ENCODE assay signal across 8 cellular contexts in the genomic region with DNA sequence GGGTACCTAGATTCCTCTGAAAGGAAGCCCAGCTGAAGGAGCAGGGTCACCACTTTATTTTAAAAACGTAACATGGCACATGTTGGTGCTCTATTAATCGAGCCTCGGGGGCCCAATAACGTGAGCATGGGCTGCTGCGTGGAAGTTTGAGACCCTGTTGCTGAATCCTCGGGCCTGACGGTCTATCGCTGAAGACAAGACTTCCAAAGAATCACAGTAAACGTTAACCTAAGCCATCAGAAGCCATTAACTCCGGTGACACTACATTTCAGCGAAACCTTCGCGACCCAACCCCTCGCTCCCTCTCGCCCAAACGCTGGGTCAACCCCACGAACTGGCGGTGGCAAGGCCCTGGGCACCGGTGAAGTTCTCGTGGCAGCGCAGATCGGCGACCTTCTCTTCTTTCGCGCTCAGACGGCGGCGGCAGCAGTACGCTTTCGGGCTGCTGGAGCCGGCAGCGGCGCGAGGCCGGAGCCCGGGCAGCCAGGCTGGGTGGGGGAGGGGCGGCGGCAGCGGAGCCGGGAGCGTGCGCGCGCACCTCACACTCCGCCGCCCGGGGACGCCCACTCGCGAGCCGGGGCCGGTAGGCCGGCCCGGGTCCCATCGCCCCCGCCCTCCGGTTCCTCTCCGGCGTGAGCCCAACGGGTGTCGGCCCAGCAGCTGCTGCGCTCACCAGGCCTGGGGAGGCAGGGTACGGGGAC. TPM values are rescaled to one million over a fixed set of nuclear protein-coding genes. Genes with fewer than 3 reads are reported as not detected.
DNase-seq lines count a peak whose midpoint lies in the region; ATAC-seq and TF ChIP-seq lines count a peak whose summit lies in the region.

No MANE protein-coding gene starts in this region.

- no peak for TF ChIP-seq EP300 in Ishikawa (IDR thresholded peaks at IDR 0.05; ENCODE audit: borderline replicate concordance)
- TF ChIP-seq EP300 in SK-N-SH (IDR thresholded peaks at IDR 0.05; ENCODE audit: borderline replicate concordance in 1 of 2, low read depth in 1 of 2, low read length in 1 of 2) = 0 out of 4 replicates have a peak, but pooled peaks of 1 of the 2 experiments have one; percentile 5
- TF ChIP-seq EP300 in ovary (IDR thresholded peaks at IDR 0.05) = no peak

- peaks cover 35% of the 10 kb centered on the region for H4K20me1 ChIP-seq in SK-N-SH (ENCODE audit: insufficient read depth)

- TF ChIP-seq POLR2A in ovary (IDR thresholded peaks at IDR 0.05) = no peak

- no peak; the same call in 1 of the 2 replicates for TF ChIP-seq RAD21 in Ishikawa (IDR thresholded peaks at IDR 0.05; ENCODE audit: low read depth)
- peak; percentile 18; the same call in 1 of the 2 replicates for TF ChIP-seq RAD21 in SK-N-SH (IDR thresholded peaks at IDR 0.05; ENCODE audit: low read length)

- H3K4me3 ChIP-seq in SK-N-SH (ENCODE audit: low read depth in 2 of 2, low read length in 1 of 2) (peak overlapping the region; percentile 70 to 90), ovary (peak overlapping the region; percentile 65), thoracic aorta (peak overlapping the region; percentile 89)

- H3K9ac ChIP-seq in SK-N-SH = peak overlapping the region; percentile 79

- H3K9me3 ChIP-seq in SK-N-SH (no peaks in the 10 kb centered on the region), ovary (no peaks in the 10 kb centered on the region), thoracic aorta (no peaks in the 10 kb centered on the region)

- H3K79me2 ChIP-seq in SK-N-SH (ENCODE audit: insufficient read depth) = peaks cover 41% of the 10 kb centered on the region

- no peaks in the 10 kb centered on the region for H3K36me3 Mint-ChIP-seq in activated naive CD8-positive, alpha-beta T cell

- peak overlapping the region; percentile 94 for H3K4me3 Mint-ChIP-seq in activated naive CD8-positive, alpha-beta T cell

- H3K27ac Mint-ChIP-seq in activated naive CD8-positive, alpha-beta T cell = peak overlapping the region; percentile 96

- H2AFZ ChIP-seq in SK-N-SH (ENCODE audit: low read depth) = peak overlapping the region; percentile 88

- DNase-seq in EH (ENCODE audit: low read depth) = peak; percentile 84
- peak; percentile 98 for DNase-seq in SK-N-SH
- DNase-seq in head of caudate nucleus = peak; percentile 40 to 93 (median 84)
- DNase-seq in ovary = peak; percentile 86 to 94 (median 91)
- DNase-seq in thoracic aorta (ENCODE audit: low spot score) = peak; percentile 23

- no peaks in the 10 kb centered on the region for H3K27me3 Mint-ChIP-seq in activated naive CD8-positive, alpha-beta T cell

- POLR2A ChIA-PET in SK-N-SH (lab: Yijun Ruan, JAX) = no interaction called here

- no peaks in the 10 kb centered on the region for H3K9me3 Mint-ChIP-seq in activated naive CD8-positive, alpha-beta T cell (ENCODE audit: low read depth)

- CTCF ChIA-PET in SK-N-SH (lab: Yijun Ruan, JAX) = interaction anchor here (0.6 to 1.3 kb wide), 4 partner anchors 21 to 238 kb away, joined by 3 to 6 read pairs (median 3); no protein-coding TSS in a partner anchor

- H3K9me2 ChIP-seq in SK-N-SH = no peaks in the 10 kb centered on the region

- intact Hi-C loops in head of caudate nucleus (cut with DNase I) (loop anchor here (10.0 kb wide), 2 partner anchors 238 to 242 kb away; partner anchors contain the start of genes TENT5C and TRIM45), ovary (cut with DNase I) (loop anchor here in 2 of 4 donors (10.0 kb wide), 2 partner anchors 388 to 992 kb away; partner anchors contain the start of gene ATP1A1 (in 1 of the 2))

- H3K27me3 ChIP-seq in SK-N-SH (ENCODE audit: insufficient read depth) = no peaks in the 10 kb centered on the region
- no peaks in the 10 kb centered on the region for H3K27me3 ChIP-seq in ovary
- no peaks in the 10 kb centered on the region for H3K27me3 ChIP-seq in thoracic aorta (replicated peaks; ENCODE audit: insufficient read depth)

- no peaks in the 10 kb centered on the region for H3F3A ChIP-seq in SK-N-SH (replicated peaks; ENCODE audit: insufficient read depth)

- ATAC-seq in GM21529 (IDR thresholded peaks at IDR 0.05; ENCODE audit: unreplicated experiment) (peak; percentile 41), thoracic aorta (ENCODE audit: insufficient number of reproducible peaks, low FRiP score, low read depth) (peak; percentile 86)

- H3K4me2 ChIP-seq in SK-N-SH = peak overlapping the region; percentile 83

- no peak for TF ChIP-seq CTCF in SK-N-SH (IDR thresholded peaks at IDR 0.05)
- no peak for TF ChIP-seq CTCF in ovary (IDR thresholded peaks at IDR 0.05)
- TF ChIP-seq CTCF in thoracic aorta (IDR thresholded peaks at IDR 0.05) = no peak

- peaks cover 59% of the 10 kb centered on the region for H3K4me1 Mint-ChIP-seq in activated naive CD8-positive, alpha-beta T cell (ENCODE audit: low read depth)

- no peaks in the 10 kb centered on the region for H3K36me3 ChIP-seq in SK-N-SH (replicated peaks in 1 of 2; ENCODE audit: control insufficient read depth in 1 of 2, insufficient read depth in 2 of 2, low read length in 1 of 2)
- H3K36me3 ChIP-seq in ovary = no peaks in the 10 kb centered on the region
- no peaks in the 10 kb centered on the region for H3K36me3 ChIP-seq in thoracic aorta

- H3K27ac ChIP-seq in SK-N-SH (ENCODE audit: low read depth in 2 of 2, low read length in 1 of 2) (peak overlapping the region; percentile 77 to 95), ovary (peak overlapping the region; percentile 96 to 99), thoracic aorta (peak overlapping the region; percentile 92 to 96)

- H3K4me1 ChIP-seq in SK-N-SH (ENCODE audit: control insufficient read depth in 1 of 2, insufficient read depth in 2 of 2, low read depth in 1 of 2, low read length in 1 of 2) (peaks cover 13% of the 10 kb centered on the region in 2 experiments; a peak in 3 of 4 replicates), ovary (ENCODE audit: insufficient read depth) (peaks cover 6% of the 10 kb centered on the region), thoracic aorta (ENCODE audit: control insufficient read depth in 1 of 2, low read depth in 2 of 2) (peaks cover 26 to 38% of the 10 kb centered on the region in 2 donors)

- WGBS in SK-N-SH (ENCODE audit: low lambda C conversion rate) = under 1% methylated on average over 23 of the region's 63 CpGs
- WGBS in ovary, 3 donors = 0 to 1% (median 0%) methylated on average over 28 to 63 of the region's 63 CpGs

TF ChIP-seq in Ishikawa, 13 proteins besides CTCF, POLR2A, EP300 and RAD21 (continues in another document):
- TF ChIP-seq CEBPB (IDR thresholded peaks at IDR 0.05) (no peak), USF1 (IDR thresholded peaks at IDR 0.05) (no peak), EGR1 (IDR thresholded peaks at IDR 0.05) (peak; percentile 63; the same call in 1 of the 2 replicates), TEAD4 (IDR thresholded peaks at IDR 0.05) (no peak), FOXM1 (IDR thresholded peaks at IDR 0.05; ENCODE audit: borderline replicate concordance, low read depth) (no peak)

TF ChIP-seq in SK-N-SH, 30 proteins besides CTCF, POLR2A, EP300 and RAD21 (continues in another document):
- TF ChIP-seq GABPA (IDR thresholded peaks at IDR 0.05; ENCODE audit: low read depth) (no peak), EZH2phosphoT487 (IDR thresholded peaks at IDR 0.05; ENCODE audit: borderline replicate concordance, low read depth) (no peak), GATA2 (CRISPR knock-in tag; IDR thresholded peaks at IDR 0.05) (peak; percentile 19; the same call in 1 of the 2 replicates), FOXM1 (IDR thresholded peaks at IDR 0.05; ENCODE audit: low read depth) (no peak), MEF2A (IDR thresholded peaks at IDR 0.05; ENCODE audit: borderline replicate concordance, low read depth) (no peak), ELF1 (IDR thresholded peaks at IDR 0.05) (no peak), SMC3 (IDR thresholded peaks at IDR 0.05; ENCODE audit: low read depth, low read length) (peak; percentile 15; the same call in 1 of the 2 replicates), TEAD4 (IDR thresholded peaks at IDR 0.05; ENCODE audit: borderline replicate concordance, insufficient read depth) (no peak), TCF12 (IDR thresholded peaks at IDR 0.05) (no peak), SIN3A (IDR thresholded peaks at IDR 0.05; ENCODE audit: borderline replicate concordance, low read depth, low read length) (no peak), RXRA (IDR thresholded peaks at IDR 0.05; ENCODE audit: borderline replicate concordance, low read depth) (no peak), CHD2 (IDR thresholded peaks at IDR 0.05; ENCODE audit: low read length, partially characterized antibody) (peak; percentile 74), TAF1 (IDR thresholded peaks at IDR 0.05; ENCODE audit: borderline replicate concordance, low read depth, low read length) (peak; percentile 57), MXI1 (IDR thresholded peaks at IDR 0.05; ENCODE audit: low read depth, low read length) (0 out of 2 replicates have a peak, but pooled peaks have one; percentile 32), USF2 (IDR thresholded peaks at IDR 0.05; ENCODE audit: borderline replicate concordance, low read depth, low read length) (no peak)
- TF ChIP-seq, protein P1, sequence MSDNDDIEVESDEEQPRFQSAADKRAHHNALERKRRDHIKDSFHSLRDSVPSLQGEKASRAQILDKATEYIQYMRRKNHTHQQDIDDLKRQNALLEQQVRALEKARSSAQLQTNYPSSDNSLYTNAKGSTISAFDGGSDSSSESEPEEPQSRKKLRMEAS (IDR thresholded peaks at IDR 0.05; ENCODE audit: low read depth) = peak; percentile 49; the same call in 1 of the 2 replicates
- TF ChIP-seq, protein P2, sequence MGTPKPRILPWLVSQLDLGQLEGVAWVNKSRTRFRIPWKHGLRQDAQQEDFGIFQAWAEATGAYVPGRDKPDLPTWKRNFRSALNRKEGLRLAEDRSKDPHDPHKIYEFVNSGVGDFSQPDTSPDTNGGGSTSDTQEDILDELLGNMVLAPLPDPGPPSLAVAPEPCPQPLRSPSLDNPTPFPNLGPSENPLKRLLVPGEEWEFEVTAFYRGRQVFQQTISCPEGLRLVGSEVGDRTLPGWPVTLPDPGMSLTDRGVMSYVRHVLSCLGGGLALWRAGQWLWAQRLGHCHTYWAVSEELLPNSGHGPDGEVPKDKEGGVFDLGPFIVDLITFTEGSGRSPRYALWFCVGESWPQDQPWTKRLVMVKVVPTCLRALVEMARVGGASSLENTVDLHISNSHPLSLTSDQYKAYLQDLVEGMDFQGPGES (IDR thresholded peaks at IDR 0.05; ENCODE audit: low read depth, low read length) = no peak

RNA-seq across cellular contexts. Expression of gene MAN1A2, which starts 0.8 kb away (rescaled TPM):
- polyA plus RNA-seq in SK-N-SH (2012; rRNA removed) (6.0 and 8.7 TPM in 2 replicates), ovary (10 to 100 TPM in 1 of 2 donors, 1 to 10 TPM in 1; 9.3 to 20.8 TPM)
- polyA plus RNA-seq in SK-N-SH (2012; cell fraction: cytosol; rRNA removed) = 12.3 and 13.2 TPM in 2 replicates
- polyA plus RNA-seq in SK-N-SH (2012; cell fraction: nucleus; rRNA removed) = 3.1 and 7.9 TPM in 2 replicates
- total RNA-seq in ovary (10 to 100 TPM; 25.9 to 59.9 (median 48.1) TPM), thoracic aorta (10 to 100 TPM; 27.1 to 48.7 TPM)

Comparison
In these comparisons a context has a peak if more than half of its experiments do, and no peak if none do; other contexts are left out.
1. Peak in every context shown above with its lines: DNase-seq, ATAC-seq, H3K4me3 ChIP-seq and H3K27ac ChIP-seq.
2. DNase-seq: peak in every context shown above with its lines; median percentile 98 in SK-N-SH; 91 in ovary; 84 in EH; 84 in head of caudate nucleus; 23 in thoracic aorta.